In the genomic region with DNA sequence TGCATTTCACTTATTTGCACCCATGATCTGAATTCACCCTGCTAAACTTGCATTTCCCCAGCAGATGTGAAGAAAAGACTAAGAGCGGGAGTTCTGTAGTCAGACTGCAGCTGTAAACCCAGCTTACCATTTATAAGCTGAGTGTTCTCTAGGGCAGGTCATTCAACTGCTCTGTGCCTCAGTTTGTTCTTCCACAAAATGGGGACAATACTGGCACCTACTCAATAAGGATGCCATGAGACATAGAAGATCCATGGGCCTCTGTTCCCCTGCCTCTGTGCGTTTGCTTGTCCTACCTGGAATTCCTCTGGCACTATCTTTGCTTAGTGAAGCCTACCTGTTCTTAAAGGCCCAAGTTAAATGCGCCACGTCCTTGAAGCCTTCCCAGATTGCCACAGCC, we compare ENCODE assay signal across 23 cellular contexts. TPM values are rescaled to one million over a fixed set of nuclear protein-coding genes. Genes with fewer than 3 reads are reported as not detected.
"Had no signal": no experiment of that assay in that cellular context is flagged by ENCODE, and none has a peak within 500 bp of the region (broad histone marks: within the 10 kb centered on the region; RNA-seq: fewer than 3 reads in every experiment).

No MANE protein-coding gene starts in this region.

- H3K79me2 ChIP-seq: hepatocyte, parathyroid adenoma had no signal

- DNase-seq: activated CD4-positive, alpha-beta T cell treated with anti-CD3 and anti-CD28 coated beads for 1 hour; activated CD4-positive, alpha-beta T cell treated with anti-CD3 and anti-CD28 coated beads, Interleukin-2, amount 50 U/mL, for 1 hour; activated CD8-positive, alpha-beta T cell treated with anti-CD3 and anti-CD28 coated beads, Interleukin-2, amount 10 ng/mL, durations not matched to agents 7 days and 5 days; activated gamma-delta T cell treated with Interleukin-2 at 50 U/mL for 16 hours; activated T-cell treated with anti-CD3 and anti-CD28 coated beads, Interleukin-2, amount 50 U/mL, for 1 hour; caudate nucleus; effector CD4-positive, alpha-beta T cell; glutamatergic neuron; kidney glomerular epithelial cell; stomach; WERI-Rb-1 had no signal

- H3K27me3 ChIP-seq: hepatocyte, suprapubic skin had no signal

- H3K4me3 ChIP-seq: hepatocyte, left ventricle myocardium inferior, stomach, suprapubic skin, tibial nerve had no signal

- H3K4me3 Mint-ChIP-seq: activated CD8-positive, alpha-beta T cell treated with anti-CD3 and anti-CD28 coated beads, Interleukin-2, amount 10 ng/mL, durations not matched to agents 7 days and 5 days; activated naive CD4-positive, alpha-beta T cell treated with anti-CD3 and anti-CD28 coated beads, Interleukin-2, amount 50 U/mL, for 24 hours; brain; dendritic cell treated with granulocyte-macrophage colony-stimulating factor and Interleukin-4, amounts not matched to agents 40 ng/mL and 50 ng/mL, for 4 days; immature natural killer cell; natural killer cell treated with Interleukin-12 subunit alpha and Interleukin-12 subunit beta and Interleukin-15 and Interleukin-18, amount 100 ng/mL, for 72 hours; stimulated activated memory B cell treated with anti-CD40 and anti-IgM and Interleukin-4, amounts not matched to agents 10 μg/mL and 1 μg/mL and 100 μg/mL, for 72 hours; T-helper 2 cell treated with Interferon-gamma antibody and Interleukin-4, amounts not matched to agents 5 μg/mL and 100 μg/mL, for 36 hours had no signal

- H3K4me2 ChIP-seq: hepatocyte had no signal

- H3K9ac ChIP-seq: parathyroid adenoma had no signal

- H2AFZ ChIP-seq: hepatocyte, parathyroid adenoma had no signal

- H3K27ac ChIP-seq: left ventricle myocardium inferior, parathyroid adenoma, stomach, suprapubic skin, tibial nerve, WERI-Rb-1 had no signal

- H3K9me3 ChIP-seq: suprapubic skin had no signal

- H3K36me3 Mint-ChIP-seq: brain; immature natural killer cell; stimulated activated memory B cell treated with anti-CD40 and anti-IgM and Interleukin-4, amounts not matched to agents 10 μg/mL and 1 μg/mL and 100 μg/mL, for 72 hours had no signal

- H3K27ac Mint-ChIP-seq: activated CD8-positive, alpha-beta T cell treated with anti-CD3 and anti-CD28 coated beads, Interleukin-2, amount 10 ng/mL, durations not matched to agents 7 days and 5 days; dendritic cell treated with granulocyte-macrophage colony-stimulating factor and Interleukin-4, amounts not matched to agents 40 ng/mL and 50 ng/mL, for 4 days; immature natural killer cell; stimulated activated memory B cell treated with anti-CD40 and anti-IgM and Interleukin-4, amounts not matched to agents 10 μg/mL and 1 μg/mL and 100 μg/mL, for 72 hours; T-helper 2 cell treated with Interferon-gamma antibody and Interleukin-4, amounts not matched to agents 5 μg/mL and 100 μg/mL, for 36 hours had no signal

- H3K9me3 Mint-ChIP-seq: dendritic cell treated with granulocyte-macrophage colony-stimulating factor and Interleukin-4, amounts not matched to agents 40 ng/mL and 50 ng/mL, for 4 days; natural killer cell treated with Interleukin-12 subunit alpha and Interleukin-12 subunit beta and Interleukin-15 and Interleukin-18, amount 100 ng/mL, for 72 hours had no signal

- H3K4me1 ChIP-seq: parathyroid adenoma had no signal

- H3K36me3 ChIP-seq: left ventricle myocardium inferior, stomach, suprapubic skin, tibial nerve, WERI-Rb-1 had no signal

RNA-seq across cellular contexts. Expression of a gene that starts 12.2 kb away (rescaled TPM):
- total RNA-seq: activated CD8-positive, alpha-beta T cell treated with anti-CD3 and anti-CD28 coated beads, Interleukin-2, amount 10 ng/mL, durations not matched to agents 7 days and 5 days; natural killer cell treated with Interleukin-12 subunit alpha and Interleukin-12 subunit beta and Interleukin-15 and Interleukin-18, amount 100 ng/mL, for 72 hours had no signal
- polyA plus RNA-seq: immature natural killer cell had no signal
